ENCODE assay signal across 18 cellular contexts in genomic region chr14:105268736-105269354, GRCh38. TPM values are rescaled to one million over a fixed set of nuclear protein-coding genes. Genes with fewer than 3 reads are reported as not detected.
DNase-seq lines count a peak whose midpoint lies in the region; ATAC-seq lines count a peak whose summit lies in the region.
"Had no signal": no experiment of that assay in that cellular context is flagged by ENCODE, and none has a peak within 500 bp of the region (broad histone marks: within the 10 kb centered on the region; RNA-seq: fewer than 3 reads in every experiment).

No MANE protein-coding gene starts in this region.

- no peak overlapping the region for H4K91ac ChIP-seq in neuronal stem cell (ENCODE audit: low read depth, low read length, poor library complexity)

- peaks cover 4 to 28% of the 10 kb centered on the region in 2 donors for H3K36me3 ChIP-seq in neuronal stem cell (replicated peaks in 1 of 2; ENCODE audit: control insufficient read depth in 2 of 2, insufficient read depth in 2 of 2, low read length in 2 of 2)

- no peak overlapping the region for H3K27ac ChIP-seq in neuronal stem cell (replicated peaks; ENCODE audit: low read length)
- H3K27ac ChIP-seq: HL-60 had no signal

- no peaks in the 10 kb centered on the region for H3K9me3 ChIP-seq in neuronal stem cell (replicated peaks in 1 of 2; ENCODE audit: control insufficient read depth in 2 of 2, insufficient read depth in 1 of 2, low read depth in 1 of 2, low read length in 2 of 2)

- peak overlapping the region; percentile 39 for H2BK5ac ChIP-seq in neuronal stem cell (ENCODE audit: low read length)

- H4K8ac ChIP-seq in neuronal stem cell (ENCODE audit: low read depth, low read length) = no peak overlapping the region

- H3K79me1 ChIP-seq in neuronal stem cell (ENCODE audit: low read depth, low read length) = peaks cover 11% of the 10 kb centered on the region

- ATAC-seq in activated naive CD8-positive, alpha-beta T cell treated with anti-CD3 and anti-CD28 coated beads, Interleukin-2, amount 10 ng/mL, durations not matched to agents 7 days and 5 days (ENCODE audit: low read depth) = no peak
- ATAC-seq in activated T-helper 17 cell treated with anti-CD3 and anti-CD28 coated beads, Interleukin-2, amount 50 U/mL, for 72 hours (replicated peaks) = no peak
- ATAC-seq in stimulated activated memory B cell treated with anti-CD40 and anti-IgM and Interleukin-4, amounts not matched to agents 10 μg/mL and 1 μg/mL and 100 μg/mL, for 72 hours = no peak
- no peak for ATAC-seq in GM18867 (IDR thresholded peaks at IDR 0.05; ENCODE audit: unreplicated experiment)
- ATAC-seq: CD8-positive, alpha-beta T cell had no signal

- H3K36me3 Mint-ChIP-seq in activated naive CD8-positive, alpha-beta T cell treated with anti-CD3 and anti-CD28 coated beads, Interleukin-2, amount 10 ng/mL, durations not matched to agents 7 days and 5 days = peaks cover 3% of the 10 kb centered on the region
- H3K36me3 Mint-ChIP-seq in activated naive CD8-positive, alpha-beta T cell treated with anti-CD3 and anti-CD28 coated beads for 36 hours = peaks cover 2% of the 10 kb centered on the region
- peaks cover 5% of the 10 kb centered on the region for H3K36me3 Mint-ChIP-seq in activated T-helper 17 cell treated with anti-CD3 and anti-CD28 coated beads, Interleukin-2, amount 50 U/mL, for 72 hours (ENCODE audit: low read depth)
- H3K36me3 Mint-ChIP-seq in stimulated activated memory B cell treated with anti-CD40 and anti-IgM and Interleukin-4, amounts not matched to agents 10 μg/mL and 1 μg/mL and 100 μg/mL, for 72 hours = peaks cover 42% of the 10 kb centered on the region

- no peaks in the 10 kb centered on the region for H3K4me1 Mint-ChIP-seq in activated naive CD8-positive, alpha-beta T cell treated with anti-CD3 and anti-CD28 coated beads, Interleukin-2, amount 10 ng/mL, durations not matched to agents 7 days and 5 days
- H3K4me1 Mint-ChIP-seq in activated naive CD8-positive, alpha-beta T cell treated with anti-CD3 and anti-CD28 coated beads for 36 hours = no peaks in the 10 kb centered on the region
- peaks cover 5% of the 10 kb centered on the region for H3K4me1 Mint-ChIP-seq in activated T-helper 17 cell treated with anti-CD3 and anti-CD28 coated beads, Interleukin-2, amount 50 U/mL, for 72 hours
- H3K4me1 Mint-ChIP-seq in stimulated activated memory B cell treated with anti-CD40 and anti-IgM and Interleukin-4, amounts not matched to agents 10 μg/mL and 1 μg/mL and 100 μg/mL, for 72 hours = peaks cover 17% of the 10 kb centered on the region
- H3K4me1 Mint-ChIP-seq: CD14-positive monocyte had no signal

- DNase-seq in activated naive CD8-positive, alpha-beta T cell treated with anti-CD3 and anti-CD28 coated beads, Interleukin-2, amount 10 ng/mL, durations not matched to agents 7 days and 5 days = no peak
- no peak for DNase-seq in activated naive CD8-positive, alpha-beta T cell treated with anti-CD3 and anti-CD28 coated beads for 36 hours
- no peak for DNase-seq in neuronal stem cell (ENCODE audit: low spot score)
- DNase-seq in NCI-H1092 treated with DMSO at 0.1 percent for 48 hours (lab: John Stamatoyannopoulos, UW) = no peak
- DNase-seq in GM19240 (ENCODE audit: insufficient read length, low spot score) = no peak
- DNase-seq: ACHN; CD8-positive, alpha-beta T cell; COR-L47; DMS153; DMS79 treated with DMSO at 0.1 percent for 48 hours; EL; IMR-90 had no signal

- no peak overlapping the region for H3K4me2 ChIP-seq in neuronal stem cell (ENCODE audit: insufficient read depth, low read length, poor library complexity, severe bottlenecking)

- no peak overlapping the region for H3K4ac ChIP-seq in neuronal stem cell (ENCODE audit: low read length)

- H3K27me3 Mint-ChIP-seq in activated naive CD8-positive, alpha-beta T cell treated with anti-CD3 and anti-CD28 coated beads, Interleukin-2, amount 10 ng/mL, durations not matched to agents 7 days and 5 days = no peaks in the 10 kb centered on the region
- H3K27me3 Mint-ChIP-seq in activated naive CD8-positive, alpha-beta T cell treated with anti-CD3 and anti-CD28 coated beads for 36 hours = no peaks in the 10 kb centered on the region
- no peaks in the 10 kb centered on the region for H3K27me3 Mint-ChIP-seq in activated T-helper 17 cell treated with anti-CD3 and anti-CD28 coated beads, Interleukin-2, amount 50 U/mL, for 72 hours
- no peaks in the 10 kb centered on the region for H3K27me3 Mint-ChIP-seq in stimulated activated memory B cell treated with anti-CD40 and anti-IgM and Interleukin-4, amounts not matched to agents 10 μg/mL and 1 μg/mL and 100 μg/mL, for 72 hours

- no peak overlapping the region for H2AK5ac ChIP-seq in neuronal stem cell (ENCODE audit: low read depth, low read length)

- H2BK15ac ChIP-seq in neuronal stem cell (ENCODE audit: low read length) = no peak overlapping the region

- H3K9ac ChIP-seq in neuronal stem cell (ENCODE audit: low read depth, low read length, poor library complexity) = no peak overlapping the region

- H3K4me3 ChIP-seq in neuronal stem cell (ENCODE audit: low read length in 2 of 2) = no peak overlapping the region

- WGBS in neuronal stem cell (ENCODE audit: extremely low coverage in 2 of 2, insufficient read length in 2 of 2, insufficient replicate concordance in 1 of 2), 2 donors = no CpG with 5 or more reads among the region's 18 CpGs

- peak overlapping the region; percentile 84 for H2BK12ac ChIP-seq in neuronal stem cell (ENCODE audit: low read length)

- H3K18ac ChIP-seq in neuronal stem cell (ENCODE audit: low read length) = peak overlapping the region; percentile 11

- POLR2A ChIA-PET in activated naive CD8-positive, alpha-beta T cell treated with anti-CD3 and anti-CD28 coated beads, Interleukin-2, amount 10 ng/mL, durations not matched to agents 7 days and 5 days (lab: Charles Lee) = interaction anchor here (0.7 kb wide), 1 partner anchor 21 kb away, joined by 3 read pairs; the partner anchor contains the start of gene BTBD6

- H3K27ac Mint-ChIP-seq in activated naive CD8-positive, alpha-beta T cell treated with anti-CD3 and anti-CD28 coated beads, Interleukin-2, amount 10 ng/mL, durations not matched to agents 7 days and 5 days = peak overlapping the region; percentile 65
- no peak overlapping the region for H3K27ac Mint-ChIP-seq in activated naive CD8-positive, alpha-beta T cell treated with anti-CD3 and anti-CD28 coated beads for 36 hours
- peak overlapping the region; percentile 65 for H3K27ac Mint-ChIP-seq in activated T-helper 17 cell treated with anti-CD3 and anti-CD28 coated beads, Interleukin-2, amount 50 U/mL, for 72 hours
- H3K27ac Mint-ChIP-seq in stimulated activated memory B cell treated with anti-CD40 and anti-IgM and Interleukin-4, amounts not matched to agents 10 μg/mL and 1 μg/mL and 100 μg/mL, for 72 hours = peak overlapping the region; percentile 13
- H3K27ac Mint-ChIP-seq: CD8-positive, alpha-beta T cell had no signal

- no peaks in the 10 kb centered on the region for H3K27me3 ChIP-seq in neuronal stem cell (ENCODE audit: control insufficient read depth in 3 of 3, insufficient read depth in 3 of 3, low read depth in 1 of 3, low read length in 3 of 3)

- H3K4me1 ChIP-seq in neuronal stem cell (ENCODE audit: control insufficient read depth in 2 of 2, insufficient read depth in 1 of 2, low read depth in 1 of 2, low read length in 2 of 2) = no peaks in the 10 kb centered on the region

- H3K23ac ChIP-seq in neuronal stem cell (ENCODE audit: low read depth, low read length, poor library complexity) = peak overlapping the region; percentile 55

- H3K4me3 Mint-ChIP-seq in activated naive CD8-positive, alpha-beta T cell treated with anti-CD3 and anti-CD28 coated beads, Interleukin-2, amount 10 ng/mL, durations not matched to agents 7 days and 5 days = no peak overlapping the region
- no peak overlapping the region for H3K4me3 Mint-ChIP-seq in activated naive CD8-positive, alpha-beta T cell treated with anti-CD3 and anti-CD28 coated beads for 36 hours
- H3K4me3 Mint-ChIP-seq in activated T-helper 17 cell treated with anti-CD3 and anti-CD28 coated beads, Interleukin-2, amount 50 U/mL, for 72 hours = no peak overlapping the region
- H3K4me3 Mint-ChIP-seq in stimulated activated memory B cell treated with anti-CD40 and anti-IgM and Interleukin-4, amounts not matched to agents 10 μg/mL and 1 μg/mL and 100 μg/mL, for 72 hours = no peak overlapping the region
- H3K4me3 Mint-ChIP-seq: CD14-positive monocyte; CD8-positive, alpha-beta T cell had no signal

- no peaks in the 10 kb centered on the region for H3K9me3 Mint-ChIP-seq in activated naive CD8-positive, alpha-beta T cell treated with anti-CD3 and anti-CD28 coated beads, Interleukin-2, amount 10 ng/mL, durations not matched to agents 7 days and 5 days
- H3K9me3 Mint-ChIP-seq in activated naive CD8-positive, alpha-beta T cell treated with anti-CD3 and anti-CD28 coated beads for 36 hours = no peaks in the 10 kb centered on the region
- H3K9me3 Mint-ChIP-seq in activated T-helper 17 cell treated with anti-CD3 and anti-CD28 coated beads, Interleukin-2, amount 50 U/mL, for 72 hours = no peaks in the 10 kb centered on the region
- no peaks in the 10 kb centered on the region for H3K9me3 Mint-ChIP-seq in stimulated activated memory B cell treated with anti-CD40 and anti-IgM and Interleukin-4, amounts not matched to agents 10 μg/mL and 1 μg/mL and 100 μg/mL, for 72 hours
- H3K9me3 Mint-ChIP-seq: CD8-positive, alpha-beta T cell had no signal

- H2AFZ ChIP-seq in neuronal stem cell (ENCODE audit: low read length) = no peak overlapping the region

- H3K14ac ChIP-seq in neuronal stem cell (ENCODE audit: low read length) = peak overlapping the region; percentile 21

- no peak overlapping the region for H2BK120ac ChIP-seq in neuronal stem cell (ENCODE audit: low read depth, low read length)

RNA-seq across cellular contexts. Expression of gene BTBD6, which starts 20.5 kb away (rescaled TPM):
- 10 to 100 TPM; 49.6 to 51.3 TPM for total RNA-seq in activated naive CD8-positive, alpha-beta T cell treated with anti-CD3 and anti-CD28 coated beads, Interleukin-2, amount 10 ng/mL, durations not matched to agents 7 days and 5 days
- total RNA-seq in activated naive CD8-positive, alpha-beta T cell treated with anti-CD3 and anti-CD28 coated beads for 36 hours = 10 to 100 TPM; 33.9 to 35.2 TPM
- total RNA-seq in activated T-helper 17 cell treated with anti-CD3 and anti-CD28 coated beads, Interleukin-2, amount 50 U/mL, for 72 hours = 10 to 100 TPM; 19.5 to 41.3 TPM
- polyA plus RNA-seq in neuronal stem cell (2013, experiment 1 of 2) = 10.8 TPM
- 10.4 TPM for polyA plus RNA-seq in neuronal stem cell (2013, experiment 2 of 2)
- total RNA-seq: A172 had no signal

RNA-seq across cellular contexts. Expression of gene BRF1, which starts 32.0 kb away (rescaled TPM):
- total RNA-seq in activated naive CD8-positive, alpha-beta T cell treated with anti-CD3 and anti-CD28 coated beads, Interleukin-2, amount 10 ng/mL, durations not matched to agents 7 days and 5 days = 10 to 100 TPM; 49.5 to 50.4 TPM
- total RNA-seq in activated naive CD8-positive, alpha-beta T cell treated with anti-CD3 and anti-CD28 coated beads for 36 hours = 10 to 100 TPM; 21.9 to 22.8 TPM
- 10 to 100 TPM; 28.6 to 35.1 TPM for total RNA-seq in activated T-helper 17 cell treated with anti-CD3 and anti-CD28 coated beads, Interleukin-2, amount 50 U/mL, for 72 hours
- 14.0 TPM for polyA plus RNA-seq in neuronal stem cell (2013, experiment 1 of 2)
- polyA plus RNA-seq in neuronal stem cell (2013, experiment 2 of 2) = 14.3 TPM

RNA-seq across cellular contexts. Expression of gene PACS2, which starts 45.7 kb away (rescaled TPM):
- 10 to 100 TPM; 51.6 to 54.7 TPM for total RNA-seq in activated naive CD8-positive, alpha-beta T cell treated with anti-CD3 and anti-CD28 coated beads, Interleukin-2, amount 10 ng/mL, durations not matched to agents 7 days and 5 days
- total RNA-seq in activated naive CD8-positive, alpha-beta T cell treated with anti-CD3 and anti-CD28 coated beads for 36 hours = 10 to 100 TPM; 21.1 to 22.2 TPM
- 10 to 100 TPM; 26.4 to 30.0 TPM for total RNA-seq in activated T-helper 17 cell treated with anti-CD3 and anti-CD28 coated beads, Interleukin-2, amount 50 U/mL, for 72 hours
- polyA plus RNA-seq in neuronal stem cell (2013, experiment 1 of 2) = 33.5 TPM
- 32.3 TPM for polyA plus RNA-seq in neuronal stem cell (2013, experiment 2 of 2)
